In the genomic region with DNA sequence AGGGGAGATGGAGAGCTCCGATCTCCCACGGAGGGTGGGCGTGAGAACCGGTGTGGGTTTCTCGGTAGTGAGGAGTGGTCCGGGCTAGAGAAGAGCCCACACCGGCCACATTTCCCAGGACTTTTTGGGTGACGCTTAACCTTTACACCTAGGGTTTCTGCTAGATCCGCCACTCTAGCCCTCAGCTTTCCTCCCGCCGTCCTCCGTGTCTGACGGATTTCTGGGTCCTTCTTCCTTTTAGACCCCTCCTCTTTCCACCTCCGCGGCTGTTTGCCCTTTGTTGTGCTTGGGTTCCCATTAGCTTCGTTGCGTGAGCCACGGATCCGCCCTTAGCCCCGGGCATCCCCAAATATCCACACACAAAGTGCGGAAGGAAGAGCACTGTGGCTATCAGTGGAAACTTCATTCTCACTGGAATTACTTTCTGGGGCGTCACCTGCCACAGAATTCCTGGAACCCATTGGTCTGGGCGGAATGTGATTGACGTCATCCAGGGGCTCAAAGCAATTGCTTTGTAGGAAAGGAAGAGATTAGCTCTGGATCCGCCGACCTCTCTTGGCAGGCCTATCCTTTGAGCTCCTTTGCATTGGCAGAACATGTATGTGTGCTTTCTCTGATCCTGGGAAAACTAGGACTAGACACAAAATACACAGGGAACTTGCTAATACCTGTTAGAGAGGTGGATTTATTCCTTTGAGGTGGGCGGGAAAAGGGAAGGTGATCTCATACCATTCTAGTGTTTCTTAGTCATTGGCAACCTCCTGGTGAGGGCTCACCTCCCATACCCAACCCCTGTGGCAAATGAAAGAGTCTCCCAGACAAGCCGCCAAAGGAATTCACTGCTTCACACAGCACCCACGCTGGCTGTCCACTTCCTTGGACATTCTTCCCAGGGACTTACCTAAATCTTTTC, we compare ENCODE assay signal across 9 cellular contexts. TPM values are rescaled to one million over a fixed set of nuclear protein-coding genes. Genes with fewer than 3 reads are reported as not detected.
DNase-seq lines count a peak whose midpoint lies in the region; ATAC-seq and TF ChIP-seq lines count a peak whose summit lies in the region.
"Had no signal": no experiment of that assay in that cellular context is flagged by ENCODE, and none has a peak within 500 bp of the region (broad histone marks: within the 10 kb centered on the region; RNA-seq: fewer than 3 reads in every experiment).

No MANE protein-coding gene starts in this region.

- H3K4me1 ChIP-seq in ES-I3 (ENCODE audit: insufficient read depth, low read length) (peaks cover 13% of the 10 kb centered on the region), stomach (peaks cover 39 to 73% (median 57%) of the 10 kb centered on the region in 4 donors)

- intact Hi-C loops in lower leg skin (cut with DNase I; ENCODE audit: low total_unique reads): no loop called here
- intact Hi-C loops in stomach (cut with DNase I; ENCODE audit: low total_unique reads): no loop called here

- no peaks in the 10 kb centered on the region for H3K9me3 ChIP-seq in ES-I3 (ENCODE audit: control insufficient read depth, insufficient read depth, low read length)
- H3K9me3 ChIP-seq in KOPT-K1 (ENCODE audit: insufficient read depth, low read length, poor library complexity, severe bottlenecking): no peaks in the 10 kb centered on the region
- H3K9me3 ChIP-seq in stomach: no peaks in the 10 kb centered on the region

- no peak for TF ChIP-seq EP300 in stomach (IDR thresholded peaks at IDR 0.05)

- 4 to 5% methylated on average over 29 of the region's 29 CpGs for WGBS in lower leg skin, 2 donors
- WGBS in stomach, 5 donors: 3 to 7% (median 3%) methylated on average over 25 to 29 of the region's 29 CpGs

- TF ChIP-seq CTCF in lower leg skin (IDR thresholded peaks at IDR 0.05) (no peak), stomach (IDR thresholded peaks at IDR 0.05) (no peak)

- DNase-seq in SW480 (ENCODE audit: low spot score) (peak; percentile 91), dermis microvascular lymphatic vessel endothelial cell (ENCODE audit: low read depth in 2 of 2) (peak; percentile 95 to 98), lower leg skin (ENCODE audit: low spot score in 2 of 2) (peak; percentile 51 to 90), stomach (peak; percentile 68)

- peak overlapping the region; percentile 57 for H3K27ac ChIP-seq in KOPT-K1 (ENCODE audit: low read depth, low read length, poor library complexity, severe bottlenecking)
- H3K27ac ChIP-seq in stomach: peak overlapping the region; percentile 92 to 97 (median 94)

- ATAC-seq in GM18511 (IDR thresholded peaks at IDR 0.05; ENCODE audit: unreplicated experiment): no peak
- ATAC-seq in HG02840 (IDR thresholded peaks at IDR 0.05; ENCODE audit: low FRiP score, unreplicated experiment): no peak

- no peaks in the 10 kb centered on the region for H3K27me3 ChIP-seq in stomach

- peak overlapping the region; percentile 92 for H3K9ac ChIP-seq in ES-I3 (ENCODE audit: low read depth, low read length)

- H3K36me3 ChIP-seq in ES-I3 (ENCODE audit: insufficient read depth, low read length): no peaks in the 10 kb centered on the region
- peaks cover 10% of the 10 kb centered on the region for H3K36me3 ChIP-seq in KOPT-K1 (ENCODE audit: insufficient read depth, low read length)
- H3K36me3 ChIP-seq in stomach: peaks cover 18 to 31% (median 30%) of the 10 kb centered on the region in 4 donors

- H3K4me3 ChIP-seq in lower leg skin (ENCODE audit: low read depth, poor library complexity, severe bottlenecking): peak overlapping the region; percentile 80
- H3K4me3 ChIP-seq in stomach: peak overlapping the region; percentile 68 to 96 (median 86)

- TF ChIP-seq POLR2A in lower leg skin (IDR thresholded peaks at IDR 0.05) (no peak), stomach (IDR thresholded peaks at IDR 0.05) (peak in 1 of 4 donors; percentile 58)

RNA-seq across cellular contexts. Expression of a gene that starts 0.7 kb away (rescaled TPM):
- total RNA-seq in dermis microvascular lymphatic vessel endothelial cell (71.4 and 108 TPM in 2 replicates), lower leg skin (10 to 100 TPM; 23.6 to 42.6 (median 36.9) TPM), stomach (10 to 100 TPM in 3 of 5 donors, 1 to 10 TPM in 2; 1.7 to 50.4 (median 19.3) TPM)
- 10 to 100 TPM; 12.7 to 25.4 (median 21.4) TPM for polyA plus RNA-seq in stomach

RNA-seq across cellular contexts. Expression of a gene that starts 0.9 kb away (rescaled TPM):
- total RNA-seq in dermis microvascular lymphatic vessel endothelial cell: 40.3 and 45.2 TPM in 2 replicates
- total RNA-seq in lower leg skin: 10 to 100 TPM; 22.6 to 40.8 (median 26.7) TPM
- 10 to 100 TPM; 24.9 to 52.2 (median 47.3) TPM for total RNA-seq in stomach
- polyA plus RNA-seq in stomach: 10 to 100 TPM; 75.9 to 95.6 (median 94.9) TPM

RNA-seq across cellular contexts. Expression of a gene that starts 17.2 kb away (rescaled TPM):
- total RNA-seq in dermis microvascular lymphatic vessel endothelial cell (15.8 and 32.0 TPM in 2 replicates), lower leg skin (10 to 100 TPM in 2 of 4 donors, 1 to 10 TPM in 2; 5.7 to 18.6 (median 10.4) TPM), stomach (10 to 100 TPM in 4 of 5 donors, 1 to 10 TPM in 1; 7.6 to 54.0 (median 21.4) TPM)
- 10 to 100 TPM; 28.1 to 38.2 (median 31.3) TPM for polyA plus RNA-seq in stomach

RNA-seq across cellular contexts. Expression of a gene that starts 21.1 kb away (rescaled TPM):
- 66.9 and 72.3 TPM in 2 replicates for total RNA-seq in dermis microvascular lymphatic vessel endothelial cell
- 10 to 100 TPM; 52.1 to 90.2 (median 73.7) TPM for total RNA-seq in lower leg skin
- 100 to 1,000 TPM in 1 of 5 donors, 10 to 100 TPM in 4; 41.9 to 118 (median 57.6) TPM for total RNA-seq in stomach
- 10 to 100 TPM; 44.2 to 69.2 (median 63.8) TPM for polyA plus RNA-seq in stomach

RNA-seq across cellular contexts. Expression of a gene that starts 28.8 kb away (rescaled TPM):
- total RNA-seq in dermis microvascular lymphatic vessel endothelial cell (not detected in 2 replicates), lower leg skin (not detected), stomach (not detected)
- not detected for polyA plus RNA-seq in stomach
- total RNA-seq: frontal cortex had no signal
